Comparison of ENCODE assay signal across 1 cellular context in the genomic region with DNA sequence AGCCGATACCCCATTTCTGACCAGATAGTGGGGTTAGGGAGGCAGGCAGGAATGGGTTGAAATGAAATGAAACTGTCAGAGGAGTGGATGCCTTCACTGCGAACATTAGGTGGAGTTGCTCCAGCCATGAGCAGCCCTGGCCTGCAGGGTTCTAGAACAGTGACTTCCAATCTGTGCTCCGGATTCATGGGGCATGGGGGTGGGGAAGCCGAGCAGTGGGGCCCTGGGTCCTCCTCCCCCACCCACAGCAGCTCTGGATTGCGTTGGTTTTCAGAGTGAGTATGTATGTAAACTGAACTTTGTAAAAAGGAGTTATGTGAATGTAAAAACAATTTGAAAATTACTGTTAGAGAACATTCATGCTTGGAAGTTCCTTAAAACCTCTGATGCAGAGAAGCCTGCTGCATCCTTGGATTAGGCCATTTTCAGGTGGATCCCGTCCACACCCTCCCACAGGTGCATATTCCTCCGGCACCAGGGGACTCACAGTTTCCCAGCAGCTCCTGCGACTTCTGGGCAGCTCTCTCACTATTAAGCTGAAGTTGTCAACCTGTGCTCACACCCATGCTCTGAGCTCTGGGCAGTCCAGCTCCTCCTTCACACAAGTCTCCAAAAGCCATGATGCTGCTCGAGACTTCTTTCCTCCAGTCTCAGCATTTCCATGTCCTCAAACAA.
TF ChIP-seq lines count a peak whose summit lies in the region.

No MANE protein-coding gene starts in this region.

TF ChIP-seq in IMR-90, 13 proteins besides CTCF, POLR2A, EP300 and RAD21:
- TF ChIP-seq NFE2L2 (IDR thresholded peaks at IDR 0.05; ENCODE audit: low read depth, low read length) = no peak
- no peak for TF ChIP-seq MXI1 (IDR thresholded peaks at IDR 0.05; ENCODE audit: borderline replicate concordance, low read depth, low read length)
- TF ChIP-seq MAFK (IDR thresholded peaks at IDR 0.05; ENCODE audit: low read depth, low read length) = no peak
- no peak for TF ChIP-seq MAZ (IDR thresholded peaks at IDR 0.05; ENCODE audit: borderline replicate concordance, low read depth, low read length)
- no peak for TF ChIP-seq SMC3 (IDR thresholded peaks at IDR 0.05; ENCODE audit: low read depth, low read length)
- TF ChIP-seq ELK1 (IDR thresholded peaks at IDR 0.05; ENCODE audit: borderline replicate concordance, low read depth, low read length) = no peak
- TF ChIP-seq, protein P1, sequence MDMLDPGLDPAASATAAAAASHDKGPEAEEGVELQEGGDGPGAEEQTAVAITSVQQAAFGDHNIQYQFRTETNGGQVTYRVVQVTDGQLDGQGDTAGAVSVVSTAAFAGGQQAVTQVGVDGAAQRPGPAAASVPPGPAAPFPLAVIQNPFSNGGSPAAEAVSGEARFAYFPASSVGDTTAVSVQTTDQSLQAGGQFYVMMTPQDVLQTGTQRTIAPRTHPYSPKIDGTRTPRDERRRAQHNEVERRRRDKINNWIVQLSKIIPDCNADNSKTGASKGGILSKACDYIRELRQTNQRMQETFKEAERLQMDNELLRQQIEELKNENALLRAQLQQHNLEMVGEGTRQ (IDR thresholded peaks at IDR 0.05; ENCODE audit: low read depth, low read length) = no peak
- TF ChIP-seq BHLHE40 (IDR thresholded peaks at IDR 0.05; ENCODE audit: low read depth, low read length) = no peak
- TF ChIP-seq CHD1 (IDR thresholded peaks at IDR 0.05; ENCODE audit: low read depth, low read length) = no peak
- TF ChIP-seq RFX5 (IDR thresholded peaks at IDR 0.05; ENCODE audit: low read depth, low read length) = no peak
- no peak for TF ChIP-seq FOS (IDR thresholded peaks at IDR 0.05; ENCODE audit: low read depth, low read length)
- TF ChIP-seq CEBPB (IDR thresholded peaks at IDR 0.05; ENCODE audit: low read depth, low read length) = no peak
- TF ChIP-seq RCOR1 (IDR thresholded peaks at IDR 0.05; ENCODE audit: insufficient replicate concordance, low read length) = no peak
